Comparison of ENCODE assay signal across 27 cellular contexts in genomic region chr15:40296561-40297230, GRCh38. TPM values are rescaled to one million over a fixed set of nuclear protein-coding genes. Genes with fewer than 3 reads are reported as not detected.
DNase-seq lines count a peak whose midpoint lies in the region; ATAC-seq and TF ChIP-seq lines count a peak whose summit lies in the region.
"Had no signal": no experiment of that assay in that cellular context is flagged by ENCODE, and none has a peak within 500 bp of the region (broad histone marks: within the 10 kb centered on the region; RNA-seq: fewer than 3 reads in every experiment).

No MANE protein-coding gene starts in this region.

- no peak overlapping the region for H3K4me3 ChIP-seq in spleen
- H3K4me3 ChIP-seq: A549; ascending aorta; BLaER1 treated with 17β-estradiol and CSF1 and Interleukin-3, amounts not matched to agents 10 nM and 100 nM; pancreas; Peyer's patch had no signal

- H3K36me3 ChIP-seq in spleen: peaks cover 3 to 100% (median 62%) of the 10 kb centered on the region in 6 donors
- H3K36me3 ChIP-seq: ascending aorta, pancreas, Peyer's patch had no signal

- H3K4me1 Mint-ChIP-seq in activated naive CD8-positive, alpha-beta T cell treated with anti-CD3 and anti-CD28 coated beads, Interleukin-2, amount 10 ng/mL, durations not matched to agents 7 days and 5 days: no peaks in the 10 kb centered on the region
- H3K4me1 Mint-ChIP-seq in activated naive CD8-positive, alpha-beta T cell treated with anti-CD3 and anti-CD28 coated beads, Interleukin-2, amount 50 U/mL, for 24 hours: no peaks in the 10 kb centered on the region
- peaks cover 7 to 8% of the 10 kb centered on the region in 2 donors for H3K4me1 Mint-ChIP-seq in effector memory CD8-positive, alpha-beta T cell (ENCODE audit: low read depth in 2 of 2)

- WGBS in spleen, 5 donors: 86 to 94% (median 91%) methylated on average over 5 of the region's 5 CpGs

- POLR2A ChIA-PET in activated naive CD8-positive, alpha-beta T cell treated with anti-CD3 and anti-CD28 coated beads, Interleukin-2, amount 10 ng/mL, durations not matched to agents 7 days and 5 days (lab: Charles Lee): interaction anchor here (2.7 kb wide), 1 partner anchor 11 kb away, joined by 14 read pairs; the partner anchor contains the start of gene PLCB2

- peak overlapping the region; percentile 28 for H3K27ac Mint-ChIP-seq in activated naive CD8-positive, alpha-beta T cell treated with anti-CD3 and anti-CD28 coated beads, Interleukin-2, amount 10 ng/mL, durations not matched to agents 7 days and 5 days
- no peak overlapping the region for H3K27ac Mint-ChIP-seq in activated naive CD8-positive, alpha-beta T cell treated with anti-CD3 and anti-CD28 coated beads, Interleukin-2, amount 50 U/mL, for 24 hours
- H3K27ac Mint-ChIP-seq in effector memory CD8-positive, alpha-beta T cell: peak overlapping the region; percentile 44 to 68
- H3K27ac Mint-ChIP-seq: activated B cell treated with CpG ODN at 0.5 μM for 24 hours; activated CD4-positive, alpha-beta memory T cell treated with anti-CD3 and anti-CD28 coated beads for 36 hours; activated naive CD4-positive, alpha-beta T cell treated with anti-CD3 and anti-CD28 coated beads for 36 hours had no signal

- TF ChIP-seq POLR2A in spleen (IDR thresholded peaks at IDR 0.05): no peak

- ATAC-seq in activated naive CD8-positive, alpha-beta T cell treated with anti-CD3 and anti-CD28 coated beads, Interleukin-2, amount 10 ng/mL, durations not matched to agents 7 days and 5 days (ENCODE audit: low read depth): no peak
- no peak for ATAC-seq in activated naive CD8-positive, alpha-beta T cell treated with anti-CD3 and anti-CD28 coated beads, Interleukin-2, amount 50 U/mL, for 24 hours
- ATAC-seq in effector memory CD8-positive, alpha-beta T cell (replicated peaks): no peak
- ATAC-seq in HG03159 (IDR thresholded peaks at IDR 0.05; ENCODE audit: unreplicated experiment): no peak
- ATAC-seq: A549, esophagus mucosa, sciatic nerve had no signal

- H3K9me3 ChIP-seq in spleen: peaks cover 0 to 23% (median 14%) of the 10 kb centered on the region in 8 donors
- H3K9me3 ChIP-seq: ascending aorta, pancreas had no signal

- H3K27ac ChIP-seq in spleen: no peak overlapping the region
- H3K27ac ChIP-seq: A549; ascending aorta; BLaER1 treated with 17β-estradiol and CSF1 and Interleukin-3, amounts not matched to agents 10 nM and 100 nM; pancreas; Peyer's patch had no signal

- TF ChIP-seq CTCF in spleen (IDR thresholded peaks at IDR 0.05 in 8 of 11, conservative IDR thresholded peaks at IDR 0.05 in 3 of 11): no peak

- no peaks in the 10 kb centered on the region for H3K27me3 Mint-ChIP-seq in activated naive CD8-positive, alpha-beta T cell treated with anti-CD3 and anti-CD28 coated beads, Interleukin-2, amount 10 ng/mL, durations not matched to agents 7 days and 5 days
- no peaks in the 10 kb centered on the region for H3K27me3 Mint-ChIP-seq in activated naive CD8-positive, alpha-beta T cell treated with anti-CD3 and anti-CD28 coated beads, Interleukin-2, amount 50 U/mL, for 24 hours
- no peaks in the 10 kb centered on the region for H3K27me3 Mint-ChIP-seq in effector memory CD8-positive, alpha-beta T cell
- H3K27me3 Mint-ChIP-seq: activated B cell treated with CpG ODN at 0.5 μM for 24 hours; activated CD4-positive, alpha-beta memory T cell treated with anti-CD3 and anti-CD28 coated beads for 36 hours; naive B cell had no signal

- H3K9me3 Mint-ChIP-seq in activated naive CD8-positive, alpha-beta T cell treated with anti-CD3 and anti-CD28 coated beads, Interleukin-2, amount 10 ng/mL, durations not matched to agents 7 days and 5 days: peaks cover 6% of the 10 kb centered on the region
- H3K9me3 Mint-ChIP-seq in activated naive CD8-positive, alpha-beta T cell treated with anti-CD3 and anti-CD28 coated beads, Interleukin-2, amount 50 U/mL, for 24 hours: no peaks in the 10 kb centered on the region
- no peaks in the 10 kb centered on the region for H3K9me3 Mint-ChIP-seq in effector memory CD8-positive, alpha-beta T cell

- DNase-seq in activated naive CD8-positive, alpha-beta T cell treated with anti-CD3 and anti-CD28 coated beads, Interleukin-2, amount 10 ng/mL, durations not matched to agents 7 days and 5 days: no peak
- DNase-seq in activated naive CD8-positive, alpha-beta T cell treated with anti-CD3 and anti-CD28 coated beads, Interleukin-2, amount 50 U/mL, for 24 hours: no peak
- no peak for DNase-seq in effector memory CD8-positive, alpha-beta T cell
- DNase-seq in spleen (peak; percentile 37), SHP77 (lab: John Stamatoyannopoulos, UW) (no peak)
- DNase-seq: activated B cell treated with CpG ODN at 0.5 μM for 24 hours; activated CD4-positive, alpha-beta memory T cell treated with anti-CD3 and anti-CD28 coated beads for 36 hours; activated naive CD4-positive, alpha-beta T cell treated with anti-CD3 and anti-CD28 coated beads for 36 hours; cerebellar nuclear complex; effector CD4-positive, alpha-beta T cell; hypothalamus; islet precursor cell; naive B cell; NCI-H1105; NCI-H2081 treated with DMSO at 0.1 percent for 48 hours; NCI-H446; T-helper 2 cell had no signal

- peaks cover 35% of the 10 kb centered on the region for H3K36me3 Mint-ChIP-seq in activated naive CD8-positive, alpha-beta T cell treated with anti-CD3 and anti-CD28 coated beads, Interleukin-2, amount 10 ng/mL, durations not matched to agents 7 days and 5 days
- peaks cover 23% of the 10 kb centered on the region for H3K36me3 Mint-ChIP-seq in activated naive CD8-positive, alpha-beta T cell treated with anti-CD3 and anti-CD28 coated beads, Interleukin-2, amount 50 U/mL, for 24 hours (ENCODE audit: low read depth)
- H3K36me3 Mint-ChIP-seq in effector memory CD8-positive, alpha-beta T cell (ENCODE audit: insufficient read depth): peaks cover 27% of the 10 kb centered on the region

- H3K4me1 ChIP-seq in spleen: peaks cover 0 to 22% (median 7%) of the 10 kb centered on the region in 6 donors
- H3K4me1 ChIP-seq: A549, ascending aorta, Peyer's patch had no signal

- peaks cover 0 to 5% (median 0%) of the 10 kb centered on the region in 7 donors for H3K27me3 ChIP-seq in spleen (replicated peaks in 1 of 7)
- H3K27me3 ChIP-seq: ascending aorta; BLaER1 treated with 17β-estradiol and CSF1 and Interleukin-3, amounts not matched to agents 10 nM and 100 nM; pancreas; Peyer's patch had no signal

- H3K4me3 Mint-ChIP-seq in activated naive CD8-positive, alpha-beta T cell treated with anti-CD3 and anti-CD28 coated beads, Interleukin-2, amount 10 ng/mL, durations not matched to agents 7 days and 5 days: no peak overlapping the region
- no peak overlapping the region for H3K4me3 Mint-ChIP-seq in activated naive CD8-positive, alpha-beta T cell treated with anti-CD3 and anti-CD28 coated beads, Interleukin-2, amount 50 U/mL, for 24 hours
- no peak overlapping the region for H3K4me3 Mint-ChIP-seq in effector memory CD8-positive, alpha-beta T cell
- H3K4me3 Mint-ChIP-seq: activated B cell treated with CpG ODN at 0.5 μM for 24 hours; activated CD4-positive, alpha-beta memory T cell treated with anti-CD3 and anti-CD28 coated beads for 36 hours; activated naive CD4-positive, alpha-beta T cell treated with anti-CD3 and anti-CD28 coated beads for 36 hours; naive B cell had no signal

- intact Hi-C loops in spleen (cut with DNase I; ENCODE audit: low total_unique reads): no loop called here

RNA-seq across cellular contexts. Expression of gene PLCB2, which starts 11.0 kb away (rescaled TPM):
- 100 to 1,000 TPM; 173 to 174 TPM for total RNA-seq in activated naive CD8-positive, alpha-beta T cell treated with anti-CD3 and anti-CD28 coated beads, Interleukin-2, amount 10 ng/mL, durations not matched to agents 7 days and 5 days
- 100 to 1,000 TPM; 175 to 247 (median 189) TPM for total RNA-seq in spleen
- polyA plus RNA-seq in spleen: 100 to 1,000 TPM in 2 of 3 donors, 10 to 100 TPM in 1; 63.8 to 190 (median 168) TPM

RNA-seq across cellular contexts. Expression of gene ANKRD63, which starts 13.8 kb away (rescaled TPM):
- under 1 TPM in 1 of 2 experiments, not detected in 1; 0.26 TPM for total RNA-seq in activated naive CD8-positive, alpha-beta T cell treated with anti-CD3 and anti-CD28 coated beads, Interleukin-2, amount 10 ng/mL, durations not matched to agents 7 days and 5 days
- total RNA-seq in spleen: not detected
- not detected for polyA plus RNA-seq in spleen
- total RNA-seq: activated B cell treated with CpG ODN at 0.5 μM for 24 hours; activated CD4-positive, alpha-beta memory T cell treated with anti-CD3 and anti-CD28 coated beads for 36 hours; activated naive CD4-positive, alpha-beta T cell treated with anti-CD3 and anti-CD28 coated beads for 36 hours; ascending aorta; esophagus mucosa; pancreas; Peyer's patch; sciatic nerve had no signal
- polyA plus RNA-seq: pancreas had no signal

RNA-seq across cellular contexts. Expression of gene INAFM2, which starts 26.8 kb away (rescaled TPM):
- 1 to 10 TPM; 8.8 to 9.4 TPM for total RNA-seq in activated naive CD8-positive, alpha-beta T cell treated with anti-CD3 and anti-CD28 coated beads, Interleukin-2, amount 10 ng/mL, durations not matched to agents 7 days and 5 days
- total RNA-seq in spleen: 10 to 100 TPM; 16.8 to 29.6 (median 22.9) TPM
- 10 to 100 TPM in 1 of 3 donors, 1 to 10 TPM in 2; 7.4 to 10.9 (median 9.8) TPM for polyA plus RNA-seq in spleen

RNA-seq across cellular contexts. Expression of gene CCDC9B, which starts 44.0 kb away (rescaled TPM):
- total RNA-seq in activated naive CD8-positive, alpha-beta T cell treated with anti-CD3 and anti-CD28 coated beads, Interleukin-2, amount 10 ng/mL, durations not matched to agents 7 days and 5 days: 1 to 10 TPM; 2.3 to 2.6 TPM
- 10 to 100 TPM in 3 of 7 donors, 1 to 10 TPM in 4; 3.5 to 19.4 (median 9.4) TPM for total RNA-seq in spleen
- 1 to 10 TPM; 2.2 to 8.0 (median 3.1) TPM for polyA plus RNA-seq in spleen

RNA-seq across cellular contexts. Expression of gene PHGR1, which starts 54.1 kb away (rescaled TPM):
- not detected for total RNA-seq in activated naive CD8-positive, alpha-beta T cell treated with anti-CD3 and anti-CD28 coated beads, Interleukin-2, amount 10 ng/mL, durations not matched to agents 7 days and 5 days
- not detected for total RNA-seq in spleen
- 1 to 10 TPM in 1 of 3 donors, under 1 TPM in 1, not detected in 1; 0.67 to 4.9 TPM for polyA plus RNA-seq in spleen
- total RNA-seq: activated B cell treated with CpG ODN at 0.5 μM for 24 hours; activated CD4-positive, alpha-beta memory T cell treated with anti-CD3 and anti-CD28 coated beads for 36 hours; activated naive CD4-positive, alpha-beta T cell treated with anti-CD3 and anti-CD28 coated beads for 36 hours; ascending aorta; esophagus mucosa; frontal cortex; sciatic nerve; temporal lobe had no signal
- polyA plus RNA-seq: A549 had no signal
